ENCODE assay signal across 16 cellular contexts in genomic region chr1:156821801-156822200, GRCh38. TPM values are rescaled to one million over a fixed set of nuclear protein-coding genes. Genes with fewer than 3 reads are reported as not detected.
A peak's percentile ranks its signal among the peaks of the same experiment; 100 is the strongest.
DNase-seq lines count a peak whose midpoint lies in the region; ATAC-seq and TF ChIP-seq lines count a peak whose summit lies in the region.
"Had no signal": no experiment of that assay in that cellular context is flagged by ENCODE, and none has a peak within 500 bp of the region (broad histone marks: within the 10 kb centered on the region; RNA-seq: fewer than 3 reads in every experiment).

No MANE protein-coding gene starts in this region.

- no peaks in the 10 kb centered on the region for H3K4me1 ChIP-seq in body of pancreas
- peaks cover 3% of the 10 kb centered on the region for H3K4me1 ChIP-seq in lower lobe of right lung
- H3K4me1 ChIP-seq: parathyroid adenoma had no signal

- H3K27ac ChIP-seq in body of pancreas (no peak overlapping the region), lower lobe of right lung (no peak overlapping the region)
- H3K27ac ChIP-seq: parathyroid adenoma had no signal

- peaks cover 49% of the 10 kb centered on the region for H3K4me1 Mint-ChIP-seq in activated T-cell treated with anti-CD3 and anti-CD28 coated beads, Interleukin-2, amount 50 U/mL, for 72 hours (ENCODE audit: low read depth)

- ATAC-seq in activated T-cell treated with anti-CD3 and anti-CD28 coated beads, Interleukin-2, amount 50 U/mL, for 72 hours (replicated peaks in 1 of 2): peak; percentile 92
- no peak for ATAC-seq in esophagus mucosa
- no peak for ATAC-seq in body of pancreas
- no peak for ATAC-seq in lower lobe of right lung

- peaks cover 6 to 10% of the 10 kb centered on the region in 2 donors for H3K36me3 Mint-ChIP-seq in activated T-cell treated with anti-CD3 and anti-CD28 coated beads, Interleukin-2, amount 50 U/mL, for 72 hours (ENCODE audit: insufficient read depth in 2 of 2)

- peaks cover 7 to 11% of the 10 kb centered on the region in 2 donors for H3K9me3 Mint-ChIP-seq in activated T-cell treated with anti-CD3 and anti-CD28 coated beads, Interleukin-2, amount 50 U/mL, for 72 hours

- 60 to 63% methylated on average over 4 of the region's 4 CpGs for WGBS in body of pancreas, 2 donors

- H3K27me3 Mint-ChIP-seq in activated T-cell treated with anti-CD3 and anti-CD28 coated beads, Interleukin-2, amount 50 U/mL, for 72 hours (ENCODE audit: low read depth): no peaks in the 10 kb centered on the region

- H3K27me3 ChIP-seq in body of pancreas: no peaks in the 10 kb centered on the region
- no peaks in the 10 kb centered on the region for H3K27me3 ChIP-seq in lower lobe of right lung (ENCODE audit: low read depth)

- TF ChIP-seq POLR2A in body of pancreas (IDR thresholded peaks at IDR 0.05): no peak

- no peak for TF ChIP-seq CTCF in foreskin fibroblast (IDR thresholded peaks at IDR 0.05; ENCODE audit: low read depth, low read length)
- no peak for TF ChIP-seq CTCF in body of pancreas (IDR thresholded peaks at IDR 0.05)
- TF ChIP-seq CTCF in lower lobe of right lung (IDR thresholded peaks at IDR 0.05): no peak

- H3K9me3 ChIP-seq in body of pancreas (no peaks in the 10 kb centered on the region), lower lobe of right lung (no peaks in the 10 kb centered on the region)

- intact Hi-C loops in body of pancreas (cut with DNase I): no loop called here
- intact Hi-C loops in lower lobe of right lung (cut with DNase I): no loop called here

- peak overlapping the region; percentile 60 to 62 for H3K4me3 Mint-ChIP-seq in activated T-cell treated with anti-CD3 and anti-CD28 coated beads, Interleukin-2, amount 50 U/mL, for 72 hours

- DNase-seq in stimulated activated CD4-positive, alpha-beta T cell treated with anti-CD3 and anti-CD28 coated beads, Interleukin-1b, Interleukin-23, amount 100 ng/mL, for 48 hours: peak; percentile 70
- DNase-seq in stimulated activated CD4-positive, alpha-beta T cell treated with anti-CD3 and anti-CD28 coated beads, Interleukin-12 subunit alpha, Interleukin-12 subunit beta, amount 100 ng/mL, for 4 hours: no peak
- DNase-seq in activated T-cell treated with anti-CD3 and anti-CD28 coated beads, Interleukin-2, amount 50 U/mL, for 72 hours: peak; percentile 68 to 73
- peak; percentile 40 to 68 for DNase-seq in foreskin fibroblast
- DNase-seq in occipital lobe (lab: John Stamatoyannopoulos, UW): no peak
- DNase-seq in body of pancreas: no peak
- no peak for DNase-seq in lower lobe of right lung
- DNase-seq: C1 segment of cervical spinal cord; effector memory CD4-positive, alpha-beta T cell; GDM1; NCI-H1436; NCI-H748 treated with DMSO at 0.1 percent for 48 hours had no signal

- no peak overlapping the region for H3K4me3 ChIP-seq in foreskin fibroblast (ENCODE audit: low read depth in 1 of 2, low read length in 2 of 2)
- H3K4me3 ChIP-seq in body of pancreas: no peak overlapping the region
- no peak overlapping the region for H3K4me3 ChIP-seq in lower lobe of right lung

- H3K36me3 ChIP-seq in body of pancreas (replicated peaks in 1 of 2; ENCODE audit: insufficient read depth in 1 of 2, low read depth in 2 of 2) (no peaks in the 10 kb centered on the region), lower lobe of right lung (no peaks in the 10 kb centered on the region)

- H3K27ac Mint-ChIP-seq in activated T-cell treated with anti-CD3 and anti-CD28 coated beads, Interleukin-2, amount 50 U/mL, for 72 hours: peak overlapping the region; percentile 74

RNA-seq across cellular contexts. Expression of gene SH2D2A, which starts 5.2 kb away (rescaled TPM):
- total RNA-seq in activated T-cell treated with anti-CD3 and anti-CD28 coated beads, Interleukin-2, amount 50 U/mL, for 72 hours: 100 to 1,000 TPM; 221 to 246 TPM
- total RNA-seq in occipital lobe (not detected), esophagus mucosa (1.4 TPM), body of pancreas (under 1 TPM in 1 of 2 donors, not detected in 1; 0.99 TPM), lower lobe of right lung (3.5 TPM)

RNA-seq across cellular contexts. Expression of gene INSRR, which starts 37.1 kb away (rescaled TPM):
- under 1 TPM; 0.17 to 0.30 TPM for total RNA-seq in activated T-cell treated with anti-CD3 and anti-CD28 coated beads, Interleukin-2, amount 50 U/mL, for 72 hours
- 0.31 TPM for total RNA-seq in occipital lobe
- not detected for total RNA-seq in esophagus mucosa
- under 1 TPM in 1 of 2 donors, not detected in 1; under 0.01 TPM for total RNA-seq in body of pancreas
- total RNA-seq in lower lobe of right lung: not detected
- total RNA-seq: lower leg skin, subcutaneous adipose tissue had no signal

RNA-seq across cellular contexts. Expression of gene NTRK1, which starts 38.9 kb away (rescaled TPM):
- 10 to 100 TPM; 16.8 to 21.4 TPM for total RNA-seq in activated T-cell treated with anti-CD3 and anti-CD28 coated beads, Interleukin-2, amount 50 U/mL, for 72 hours
- total RNA-seq in occipital lobe (not detected), esophagus mucosa (0.16 TPM), body of pancreas (under 1 TPM in 1 of 2 donors, not detected in 1; 0.99 TPM), lower lobe of right lung (1.9 TPM)

RNA-seq across cellular contexts. Expression of gene PRCC, which starts 54.5 kb away (rescaled TPM):
- 10 to 100 TPM; 67.7 to 84.4 TPM for total RNA-seq in activated T-cell treated with anti-CD3 and anti-CD28 coated beads, Interleukin-2, amount 50 U/mL, for 72 hours
- total RNA-seq in occipital lobe (16.2 TPM), esophagus mucosa (61.1 TPM), body of pancreas (10 to 100 TPM; 19.2 to 28.3 TPM), lower lobe of right lung (51.9 TPM)

Comparison
In these comparisons a context has a peak if more than half of its experiments do, and no peak if none do; other contexts are left out.
1. DNase-seq: peak in stimulated activated CD4-positive, alpha-beta T cell treated with anti-CD3 and anti-CD28 coated beads, Interleukin-1b, Interleukin-23, amount 100 ng/mL, for 48 hours (single experiment), activated T-cell treated with anti-CD3 and anti-CD28 coated beads, Interleukin-2, amount 50 U/mL, for 72 hours (2 of 2) and foreskin fibroblast (2 of 2); none in stimulated activated CD4-positive, alpha-beta T cell treated with anti-CD3 and anti-CD28 coated beads, Interleukin-12 subunit alpha, Interleukin-12 subunit beta, amount 100 ng/mL, for 4 hours (single experiment), occipital lobe (single experiment), body of pancreas (0 of 4) and lower lobe of right lung (single experiment).
2. ATAC-seq: peak in activated T-cell treated with anti-CD3 and anti-CD28 coated beads, Interleukin-2, amount 50 U/mL, for 72 hours (2 of 2); none in esophagus mucosa (single experiment), body of pancreas (single experiment) and lower lobe of right lung (0 of 2).
3. RNA of gene SH2D2A, which starts 5.2 kb away (total RNA-seq): 221 to 246 TPM in activated T-cell treated with anti-CD3 and anti-CD28 coated beads, Interleukin-2, amount 50 U/mL, for 72 hours; 3.5 TPM in lower lobe of right lung (single experiment), 1.4 TPM in esophagus mucosa (single experiment), 0.99 TPM in body of pancreas and not detected in occipital lobe (single experiment); every median in the first group is over 10 times any median in the second.